23 cellular contexts compared by ENCODE assay signal in the genomic region with DNA sequence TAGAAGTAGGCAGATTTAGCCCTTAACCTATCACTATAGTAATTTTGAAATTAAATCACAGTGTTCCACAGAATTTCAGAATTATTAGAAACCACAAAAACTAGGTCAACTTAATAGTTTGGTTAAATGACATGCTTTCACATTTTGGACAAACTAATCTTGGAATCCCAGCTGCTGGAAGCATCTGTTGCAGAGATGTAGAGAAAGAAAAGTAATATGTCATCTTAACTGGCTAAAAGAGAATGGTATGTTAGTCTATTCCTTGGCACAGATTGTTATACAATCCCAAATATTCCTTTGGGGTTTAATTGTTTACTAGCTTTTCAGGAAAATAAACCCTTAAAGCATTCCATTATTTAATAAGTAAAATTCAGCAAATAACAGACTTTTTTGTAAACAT.
"Had no signal": no experiment of that assay in that cellular context is flagged by ENCODE, and none has a peak within 500 bp of the region (broad histone marks: within the 10 kb centered on the region; RNA-seq: fewer than 3 reads in every experiment).

No MANE protein-coding gene starts in this region.

- H3K27ac Mint-ChIP-seq: dendritic cell treated with granulocyte-macrophage colony-stimulating factor and Interleukin-4, amounts not matched to agents 40 ng/mL and 50 ng/mL, for 4 days; stimulated activated memory B cell treated with anti-CD40 and anti-IgM and Interleukin-4, amounts not matched to agents 10 μg/mL and 1 μg/mL and 100 μg/mL, for 72 hours; stimulated activated naive CD8-positive, alpha-beta T cell treated with anti-CD3 and anti-CD28 coated beads, Interleukin-15, Interleukin-2, amounts not matched to agents 100 ng/mL and 50 ng/mL, for 24 hours had no signal

- H3K9me3 Mint-ChIP-seq: dendritic cell treated with granulocyte-macrophage colony-stimulating factor and Interleukin-4, amounts not matched to agents 40 ng/mL and 50 ng/mL, for 4 days; naive thymus-derived CD4-positive, alpha-beta T cell; stimulated activated memory B cell treated with anti-CD40 and anti-IgM and Interleukin-4, amounts not matched to agents 10 μg/mL and 1 μg/mL and 100 μg/mL, for 72 hours; stimulated activated naive CD8-positive, alpha-beta T cell treated with anti-CD3 and anti-CD28 coated beads, Interleukin-15, Interleukin-2, amounts not matched to agents 100 ng/mL and 50 ng/mL, for 24 hours had no signal

- H3K36me3 ChIP-seq: neutrophil, tibial artery, upper lobe of left lung, uterus had no signal

- H3K4me3 Mint-ChIP-seq: dendritic cell treated with granulocyte-macrophage colony-stimulating factor and Interleukin-4, amounts not matched to agents 40 ng/mL and 50 ng/mL, for 4 days; naive thymus-derived CD4-positive, alpha-beta T cell; stimulated activated memory B cell treated with anti-CD40 and anti-IgM and Interleukin-4, amounts not matched to agents 10 μg/mL and 1 μg/mL and 100 μg/mL, for 72 hours; stimulated activated naive CD8-positive, alpha-beta T cell treated with anti-CD3 and anti-CD28 coated beads, Interleukin-15, Interleukin-2, amounts not matched to agents 100 ng/mL and 50 ng/mL, for 24 hours had no signal

- H3K27me3 Mint-ChIP-seq: dendritic cell treated with granulocyte-macrophage colony-stimulating factor and Interleukin-4, amounts not matched to agents 40 ng/mL and 50 ng/mL, for 4 days; naive thymus-derived CD4-positive, alpha-beta T cell; stimulated activated memory B cell treated with anti-CD40 and anti-IgM and Interleukin-4, amounts not matched to agents 10 μg/mL and 1 μg/mL and 100 μg/mL, for 72 hours; stimulated activated naive CD8-positive, alpha-beta T cell treated with anti-CD3 and anti-CD28 coated beads, Interleukin-15, Interleukin-2, amounts not matched to agents 100 ng/mL and 50 ng/mL, for 24 hours had no signal

- H3K4me1 ChIP-seq: right lobe of liver, spleen, upper lobe of left lung, uterus had no signal

- DNase-seq: gastrocnemius medialis; heart right ventricle; hypothalamus; islet precursor cell; left ventricle myocardium superior; mesenchymal stem cell; midbrain; naive thymus-derived CD4-positive, alpha-beta T cell; psoas muscle; retina; right lobe of liver; spleen; stimulated activated CD4-positive, alpha-beta T cell treated with anti-CD3 and anti-CD28 coated beads, Interleukin-15, amount 100 ng/mL, for 24 hours; stimulated activated CD4-positive, alpha-beta T cell treated with anti-CD3 and anti-CD28 coated beads, Interleukin-1b, Interleukin-23, amount 100 ng/mL, for 48 hours; stimulated activated CD4-positive, alpha-beta T cell treated with anti-CD3 and anti-CD28 coated beads, Interleukin-4, amount 100 ng/mL, for 24 hours; tibial artery; upper lobe of left lung; uterus had no signal

- H3K36me3 Mint-ChIP-seq: stimulated activated memory B cell treated with anti-CD40 and anti-IgM and Interleukin-4, amounts not matched to agents 10 μg/mL and 1 μg/mL and 100 μg/mL, for 72 hours had no signal

- H3K27me3 ChIP-seq: gastrocnemius medialis, heart right ventricle, neutrophil, right lobe of liver, spleen, tibial artery, upper lobe of left lung, uterus had no signal

- H3K9me3 ChIP-seq: gastrocnemius medialis, heart right ventricle, neutrophil, psoas muscle, right lobe of liver, spleen, tibial artery, upper lobe of left lung, uterus had no signal

- H3K4me3 ChIP-seq: gastrocnemius medialis, heart right ventricle, lung, psoas muscle, right lobe of liver, spleen, tibial artery, upper lobe of left lung, uterus had no signal

- H3K4me1 Mint-ChIP-seq: stimulated activated memory B cell treated with anti-CD40 and anti-IgM and Interleukin-4, amounts not matched to agents 10 μg/mL and 1 μg/mL and 100 μg/mL, for 72 hours had no signal

- H3K27ac ChIP-seq: gastrocnemius medialis, neutrophil, psoas muscle, right lobe of liver, spleen, tibial artery, upper lobe of left lung, uterus had no signal
